In the genomic region with DNA sequence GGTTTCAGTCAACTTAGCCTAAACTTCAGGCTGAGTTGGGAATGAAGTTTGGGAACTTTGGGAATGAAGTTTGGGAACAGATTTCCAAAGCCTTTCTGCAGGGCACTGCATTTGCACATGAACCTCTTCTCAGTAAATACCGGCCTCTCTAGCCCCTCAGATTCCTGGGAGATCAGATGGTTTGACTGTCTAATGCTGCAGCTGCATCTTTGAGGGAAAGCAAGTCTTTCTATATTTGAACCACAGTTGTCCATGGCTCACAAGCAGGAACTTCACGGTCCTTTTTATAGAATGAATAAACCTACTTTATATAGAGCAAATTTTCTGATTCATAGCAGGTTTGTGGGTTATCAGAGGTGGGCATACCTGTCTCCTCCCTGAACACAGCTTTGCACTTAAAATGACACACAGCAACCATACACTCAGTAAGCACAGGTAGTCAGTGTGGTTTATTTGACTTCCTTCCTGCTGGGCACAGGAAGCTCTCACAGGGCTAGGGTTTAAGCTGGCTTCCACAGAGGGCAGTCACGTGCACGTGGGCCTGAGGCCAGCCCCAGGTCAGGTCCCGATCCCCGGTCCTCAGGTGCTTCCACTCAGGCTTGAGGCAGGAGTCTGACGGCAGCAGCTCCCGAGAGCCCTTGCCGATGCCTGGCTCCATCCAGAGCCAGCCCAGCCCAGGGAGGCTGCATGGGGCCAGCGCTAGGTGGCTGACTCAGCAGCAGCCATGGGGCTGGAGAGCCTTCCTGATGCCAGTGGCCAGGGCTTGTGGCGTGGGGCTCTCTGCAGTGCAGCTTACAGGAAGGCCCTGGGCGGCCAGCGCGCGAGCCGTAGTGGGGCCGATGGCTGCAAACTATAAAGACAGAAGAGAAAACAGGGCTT, we compare ENCODE assay signal across 17 cellular contexts. TPM values are rescaled to one million over a fixed set of nuclear protein-coding genes. Genes with fewer than 3 reads are reported as not detected.
DNase-seq lines count a peak whose midpoint lies in the region; ATAC-seq and TF ChIP-seq lines count a peak whose summit lies in the region.
"Had no signal": no experiment of that assay in that cellular context is flagged by ENCODE, and none has a peak within 500 bp of the region (broad histone marks: within the 10 kb centered on the region; RNA-seq: fewer than 3 reads in every experiment).

No MANE protein-coding gene starts in this region.

- H3K4me1 ChIP-seq in CD8-positive, alpha-beta memory T cell (ENCODE audit: insufficient read depth, low read length), result peaks cover 10% of the 10 kb centered on the region
- H3K4me1 ChIP-seq in Loucy (ENCODE audit: insufficient read depth, low read length, poor library complexity, severe bottlenecking), result peaks cover 23% of the 10 kb centered on the region
- H3K4me1 ChIP-seq: pancreas had no signal

- ATAC-seq in activated naive CD8-positive, alpha-beta T cell treated with anti-CD3 and anti-CD28 coated beads, Interleukin-2, amount 50 U/mL, for 24 hours, result peak; percentile 22
- ATAC-seq in natural killer cell, result peak in 1 of 3 donors; percentile 36
- ATAC-seq: esophagus mucosa had no signal

- no peaks in the 10 kb centered on the region for H3K79me2 ChIP-seq in Loucy (ENCODE audit: insufficient read depth, low read length)

- peaks cover 5% of the 10 kb centered on the region for H3K36me3 ChIP-seq in CD8-positive, alpha-beta memory T cell (ENCODE audit: insufficient read depth, low read length)
- H3K36me3 ChIP-seq in Loucy (ENCODE audit: insufficient read depth, low read length), result no peaks in the 10 kb centered on the region

- no peaks in the 10 kb centered on the region for H3K9me3 ChIP-seq in CD8-positive, alpha-beta memory T cell (ENCODE audit: low read length)
- no peaks in the 10 kb centered on the region for H3K9me3 ChIP-seq in Loucy (ENCODE audit: insufficient read depth, low read depth, low read length)
- H3K9me3 ChIP-seq: pancreas had no signal

- peak overlapping the region; percentile 58 to 91 (median 82) for H3K27ac Mint-ChIP-seq in CD8-positive, alpha-beta memory T cell
- H3K27ac Mint-ChIP-seq in activated naive CD8-positive, alpha-beta T cell treated with anti-CD3 and anti-CD28 coated beads, Interleukin-2, amount 50 U/mL, for 24 hours, result no peak overlapping the region
- peak overlapping the region; percentile 44 to 51 for H3K27ac Mint-ChIP-seq in natural killer cell

- H3K27me3 ChIP-seq in CD8-positive, alpha-beta memory T cell (ENCODE audit: insufficient read depth, low read length, poor library complexity, severe bottlenecking), result no peaks in the 10 kb centered on the region
- H3K27me3 ChIP-seq in Loucy (ENCODE audit: insufficient read depth, low read length, poor library complexity, severe bottlenecking), result no peaks in the 10 kb centered on the region
- H3K27me3 ChIP-seq: pancreas had no signal

- CTCF ChIA-PET in CD8-positive, alpha-beta memory T cell (lab: Charles Lee), result no interaction called here

- H3F3A ChIP-seq in Loucy (ENCODE audit: low read depth), result no peaks in the 10 kb centered on the region

- peak overlapping the region; percentile 82 for H2AFZ ChIP-seq in Loucy (ENCODE audit: low read length)

- no peak for DNase-seq in CD8-positive, alpha-beta memory T cell
- DNase-seq in activated naive CD8-positive, alpha-beta T cell treated with anti-CD3 and anti-CD28 coated beads, Interleukin-2, amount 50 U/mL, for 24 hours, result no peak
- DNase-seq in natural killer cell (no peak), D341Med (ENCODE audit: low spot score) (no peak), NCI-H2171 (lab: John Stamatoyannopoulos, UW) (no peak)
- no peak for DNase-seq in effector CD4-positive, alpha-beta T cell
- DNase-seq: activated T-cell treated with anti-CD3 and anti-CD28 coated beads, Interleukin-2, amount 50 U/mL, for 1 hour; anterior cingulate cortex; C1 segment of cervical spinal cord; NCI-H187; NCI-H524; pancreas; WERI-Rb-1 had no signal

- TF ChIP-seq CTCF in Loucy (conservative IDR thresholded peaks at IDR 0.05; ENCODE audit: low read length), result no peak
- no peak for TF ChIP-seq CTCF in natural killer cell (IDR thresholded peaks at IDR 0.05)

- intact Hi-C loops in natural killer cell (cut with micrococcal nuclease), result no loop called here

- no peaks in the 10 kb centered on the region for H3K27me3 Mint-ChIP-seq in CD8-positive, alpha-beta memory T cell
- no peaks in the 10 kb centered on the region for H3K27me3 Mint-ChIP-seq in activated naive CD8-positive, alpha-beta T cell treated with anti-CD3 and anti-CD28 coated beads, Interleukin-2, amount 50 U/mL, for 24 hours
- no peaks in the 10 kb centered on the region for H3K27me3 Mint-ChIP-seq in natural killer cell (ENCODE audit: low read depth in 2 of 2)

- peaks cover 0 to 2% (median 0%) of the 10 kb centered on the region in 5 donors for H3K9me3 Mint-ChIP-seq in CD8-positive, alpha-beta memory T cell
- no peaks in the 10 kb centered on the region for H3K9me3 Mint-ChIP-seq in activated naive CD8-positive, alpha-beta T cell treated with anti-CD3 and anti-CD28 coated beads, Interleukin-2, amount 50 U/mL, for 24 hours
- H3K9me3 Mint-ChIP-seq in natural killer cell, result no peaks in the 10 kb centered on the region

- POLR2A ChIA-PET in CD8-positive, alpha-beta memory T cell (lab: Charles Lee), result interaction anchor here (0.6 to 1.1 kb wide), 3 partner anchors 35 to 69 kb away, joined by 4 to 5 read pairs (median 4); a partner anchor contains a TSS

- peaks cover 29 to 37% (median 31%) of the 10 kb centered on the region in 3 donors for H3K4me1 Mint-ChIP-seq in CD8-positive, alpha-beta memory T cell
- H3K4me1 Mint-ChIP-seq in activated naive CD8-positive, alpha-beta T cell treated with anti-CD3 and anti-CD28 coated beads, Interleukin-2, amount 50 U/mL, for 24 hours, result peaks cover 20% of the 10 kb centered on the region
- peaks cover 25 to 28% of the 10 kb centered on the region in 2 donors for H3K4me1 Mint-ChIP-seq in natural killer cell

- no peaks in the 10 kb centered on the region for H3K9me2 ChIP-seq in Loucy (replicated peaks; ENCODE audit: low read depth, low read length)

- peaks cover 3 to 48% (median 9%) of the 10 kb centered on the region in 3 donors for H3K36me3 Mint-ChIP-seq in CD8-positive, alpha-beta memory T cell
- peaks cover 11% of the 10 kb centered on the region for H3K36me3 Mint-ChIP-seq in activated naive CD8-positive, alpha-beta T cell treated with anti-CD3 and anti-CD28 coated beads, Interleukin-2, amount 50 U/mL, for 24 hours (ENCODE audit: low read depth)
- H3K36me3 Mint-ChIP-seq in natural killer cell, result no peaks in the 10 kb centered on the region

- H4K20me1 ChIP-seq in Loucy (ENCODE audit: insufficient read depth, low read length, poor library complexity, severe bottlenecking), result no peaks in the 10 kb centered on the region

- H3K4me2 ChIP-seq in Loucy (ENCODE audit: low read depth, low read length, poor library complexity, severe bottlenecking), result peak overlapping the region; percentile 80

- peak overlapping the region in 5 of 7 donors; percentile 7 to 50 (median 42) for H3K4me3 Mint-ChIP-seq in CD8-positive, alpha-beta memory T cell
- no peak overlapping the region for H3K4me3 Mint-ChIP-seq in activated naive CD8-positive, alpha-beta T cell treated with anti-CD3 and anti-CD28 coated beads, Interleukin-2, amount 50 U/mL, for 24 hours
- H3K4me3 Mint-ChIP-seq in natural killer cell, result no peak overlapping the region

- H3K4me3 ChIP-seq in CD8-positive, alpha-beta memory T cell (ENCODE audit: low read length), result no peak overlapping the region
- peak overlapping the region; percentile 43 for H3K4me3 ChIP-seq in Loucy (ENCODE audit: low read length, poor library complexity, severe bottlenecking)
- H3K4me3 ChIP-seq: pancreas, skin epidermis had no signal

- no peak overlapping the region for H3K27ac ChIP-seq in CD8-positive, alpha-beta memory T cell (ENCODE audit: low read depth, low read length)
- H3K27ac ChIP-seq: pancreas, skin epidermis, WERI-Rb-1 had no signal

- peak overlapping the region; percentile 48 for H3K9ac ChIP-seq in Loucy (ENCODE audit: low read depth, low read length, poor library complexity, severe bottlenecking)

RNA-seq across cellular contexts. Expression of a gene that starts 12.8 kb away (rescaled TPM):
- total RNA-seq in CD8-positive, alpha-beta memory T cell, result under 1 TPM in 1 of 2 experiments, not detected in 1; 0.11 TPM
- not detected for polyA plus RNA-seq in CD8-positive, alpha-beta memory T cell
- under 1 TPM; 0.32 to 0.85 (median 0.35) TPM for total RNA-seq in natural killer cell
- polyA plus RNA-seq: keratinocyte had no signal

RNA-seq across cellular contexts. Expression of a gene that starts 34.7 kb away (rescaled TPM):
- 10 to 100 TPM; 43.4 to 47.2 TPM for total RNA-seq in CD8-positive, alpha-beta memory T cell
- 57.3 TPM for polyA plus RNA-seq in CD8-positive, alpha-beta memory T cell
- 10 to 100 TPM; 29.1 to 42.5 (median 35.2) TPM for total RNA-seq in natural killer cell

RNA-seq across cellular contexts. Expression of a gene that starts 35.0 kb away (rescaled TPM):
- total RNA-seq in CD8-positive, alpha-beta memory T cell, result 100 to 1,000 TPM; 129 to 130 TPM
- 84.4 TPM for polyA plus RNA-seq in CD8-positive, alpha-beta memory T cell
- total RNA-seq in natural killer cell, result 10 to 100 TPM; 39.3 to 48.2 (median 41.3) TPM

Comparison
In these comparisons a context has a peak if more than half of its experiments do, and no peak if none do; other contexts are left out.
1. H3K4me3 Mint-ChIP-seq: peak in CD8-positive, alpha-beta memory T cell (5 of 7); none in activated naive CD8-positive, alpha-beta T cell treated with anti-CD3 and anti-CD28 coated beads, Interleukin-2, amount 50 U/mL, for 24 hours (single experiment) and natural killer cell (single experiment).